Comparison of ENCODE assay signal across 27 cellular contexts in genomic region chr5:44993286-44993685, GRCh38.
"Had no signal": no experiment of that assay in that cellular context is flagged by ENCODE, and none has a peak within 500 bp of the region (broad histone marks: within the 10 kb centered on the region; RNA-seq: fewer than 3 reads in every experiment).

No MANE protein-coding gene starts in this region.

- H2AFZ ChIP-seq: neural progenitor cell, parathyroid adenoma had no signal

- H3K79me2 ChIP-seq: parathyroid adenoma had no signal

- H3K4me3 ChIP-seq: neural progenitor cell, ovary, psoas muscle, skin epidermis, smooth muscle cell, spleen, stomach, thoracic aorta, thyroid gland, tibial nerve, upper lobe of left lung, vagina had no signal

- H3K4me2 ChIP-seq: neural progenitor cell, smooth muscle cell had no signal

- H3K27ac ChIP-seq: neural progenitor cell, ovary, parathyroid adenoma, psoas muscle, skin epidermis, spleen, stomach, thoracic aorta, thyroid gland, tibial nerve, upper lobe of left lung, vagina had no signal

- H3K36me3 ChIP-seq: ovary, spleen, stomach, thoracic aorta, thyroid gland, tibial nerve, upper lobe of left lung, vagina had no signal

- H3K4me1 ChIP-seq: neural progenitor cell, parathyroid adenoma, psoas muscle, spleen, stomach, thyroid gland, tibial nerve, upper lobe of left lung, vagina had no signal

- H3K9ac ChIP-seq: neural progenitor cell, parathyroid adenoma had no signal

- ATAC-seq: naive thymus-derived CD4-positive, alpha-beta T cell; natural killer cell; psoas muscle; right cardiac atrium; sciatic nerve; stimulated activated effector memory CD8-positive, alpha-beta T cell treated with anti-CD3 and anti-CD28 coated beads, Interleukin-12 subunit alpha, Interleukin-12 subunit beta, amount 100 ng/mL, for 72 hours; stimulated activated naive B cell treated with anti-CD40 and anti-IgM and Interleukin-4, amounts not matched to agents 10 μg/mL and 1 μg/mL and 100 μg/mL, for 72 hours had no signal

- H3K9me3 ChIP-seq: ovary, thyroid gland, vagina had no signal

- H3K27me3 ChIP-seq: neural progenitor cell, ovary, spleen, stomach, thyroid gland, tibial nerve, upper lobe of left lung, vagina had no signal

- FAIRE-seq: urothelium cell line had no signal

- DNase-seq: naive thymus-derived CD4-positive, alpha-beta T cell; natural killer cell; occipital lobe; ovary; posterior cingulate gyrus; psoas muscle; right cardiac atrium; spleen; stimulated activated CD4-positive, alpha-beta T cell treated with anti-CD3 and anti-CD28 coated beads, Interleukin-12 subunit alpha, Interleukin-12 subunit beta, amount 100 ng/mL, for 4 hours; stimulated activated CD4-positive, alpha-beta T cell treated with anti-CD3 and anti-CD28 coated beads, Interleukin-2, amount 100 ng/mL, for 24 hours; stimulated activated CD4-positive, alpha-beta T cell treated with anti-CD3 and anti-CD28 coated beads, Interleukin-2, amount 100 ng/mL, for 48 hours; stimulated activated CD4-positive, alpha-beta T cell treated with anti-CD3 and anti-CD28 coated beads, Interleukin-4, amount 100 ng/mL, for 24 hours; stimulated activated naive B cell treated with anti-CD40 and anti-IgM and Interleukin-4, amounts not matched to agents 10 μg/mL and 1 μg/mL and 100 μg/mL, for 72 hours; stimulated activated naive CD4-positive, alpha-beta T cell treated with Interleukin-2 at 50 U/mL for 16 hours; stomach; thyroid gland; upper lobe of left lung had no signal
